In the genomic region with DNA sequence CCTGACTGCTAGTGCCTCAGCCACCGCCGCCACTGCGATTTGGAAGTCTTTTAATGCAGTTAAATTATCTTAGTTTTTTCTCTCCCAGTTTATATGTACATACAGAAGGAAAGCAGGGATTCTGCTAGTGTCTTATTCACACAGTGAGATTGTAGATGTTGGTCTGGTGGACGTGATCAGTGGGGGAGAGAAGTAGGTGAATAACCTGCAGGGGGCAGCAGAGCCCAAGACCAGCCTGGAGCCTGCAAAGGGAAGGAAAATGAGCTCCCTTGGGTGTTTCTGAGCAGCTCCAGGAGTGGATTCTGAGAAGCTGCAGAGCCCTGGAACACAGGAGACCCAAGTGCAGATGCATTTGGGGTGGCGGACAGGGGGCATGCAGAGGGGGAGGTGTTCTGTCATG, we compare ENCODE assay signal across 8 cellular contexts. TPM values are rescaled to one million over a fixed set of nuclear protein-coding genes. Genes with fewer than 3 reads are reported as not detected.
DNase-seq lines count a peak whose midpoint lies in the region; ATAC-seq and TF ChIP-seq lines count a peak whose summit lies in the region.

No MANE protein-coding gene starts in this region.

- ATAC-seq in foreskin keratinocyte (no peak), GM21529 (IDR thresholded peaks at IDR 0.05; ENCODE audit: unreplicated experiment) (no peak)

- peaks cover 24% of the 10 kb centered on the region for H3K9me3 Mint-ChIP-seq in activated T-helper 1 cell treated with anti-CD3 and anti-CD28 coated beads, Interleukin-12 subunit alpha, Interleukin-12 subunit beta, Interleukin-2, Interleukin-4 antibody, amounts not matched to agents 30 ng/mL and 10 ng/mL and 1 ng/mL, durations not matched to agents 14 hours and 24 hours and 36 hours

- peak overlapping the region; percentile 43 for H3K4me3 Mint-ChIP-seq in activated T-helper 1 cell treated with anti-CD3 and anti-CD28 coated beads, Interleukin-12 subunit alpha, Interleukin-12 subunit beta, Interleukin-2, Interleukin-4 antibody, amounts not matched to agents 30 ng/mL and 10 ng/mL and 1 ng/mL, durations not matched to agents 14 hours and 24 hours and 36 hours

- H3K27me3 ChIP-seq in foreskin keratinocyte, result no peaks in the 10 kb centered on the region
- no peaks in the 10 kb centered on the region for H3K27me3 ChIP-seq in ovary
- H3K27me3 ChIP-seq in thyroid gland, result no peaks in the 10 kb centered on the region

- peak overlapping the region; percentile 0 for H3K27ac Mint-ChIP-seq in activated T-helper 1 cell treated with anti-CD3 and anti-CD28 coated beads, Interleukin-12 subunit alpha, Interleukin-12 subunit beta, Interleukin-2, Interleukin-4 antibody, amounts not matched to agents 30 ng/mL and 10 ng/mL and 1 ng/mL, durations not matched to agents 14 hours and 24 hours and 36 hours

- no peak for TF ChIP-seq POLR2A in ovary (IDR thresholded peaks at IDR 0.05)
- no peak for TF ChIP-seq POLR2A in thyroid gland (IDR thresholded peaks at IDR 0.05)

- no peaks in the 10 kb centered on the region for H3K36me3 ChIP-seq in ovary
- no peaks in the 10 kb centered on the region for H3K36me3 ChIP-seq in thyroid gland

- intact Hi-C loops in activated T-helper 1 cell treated with anti-CD3 and anti-CD28 coated beads, Interleukin-12 subunit alpha, Interleukin-12 subunit beta, Interleukin-2, Interleukin-4 antibody, amounts not matched to agents 30 ng/mL and 10 ng/mL and 1 ng/mL, durations not matched to agents 14 hours and 24 hours and 36 hours (cut with micrococcal nuclease), result loop anchor here (5.0 kb wide), 1 partner anchor 201 kb away; a partner anchor contains a TSS
- intact Hi-C loops in ovary (cut with DNase I), result no loop called here
- intact Hi-C loops in thyroid gland (cut with DNase I), result no loop called here

- DNase-seq in NCI-H2081 (lab: John Stamatoyannopoulos, UW) (peak; percentile 22 to 23), NCI-H2081 treated with DMSO at 0.1 percent for 48 hours (lab: John Stamatoyannopoulos, UW) (no peak), OCI-M1 (lab: John Stamatoyannopoulos, UW) (peak; percentile 95), foreskin keratinocyte (peak in 1 of 2 donors; percentile 34), ovary (peak; percentile 38 to 68 (median 60)), thyroid gland (peak; percentile 61 to 67)
- peak; percentile 29 for DNase-seq in activated T-helper 1 cell treated with anti-CD3 and anti-CD28 coated beads, Interleukin-12 subunit alpha, Interleukin-12 subunit beta, Interleukin-2, Interleukin-4 antibody, amounts not matched to agents 30 ng/mL and 10 ng/mL and 1 ng/mL, durations not matched to agents 14 hours and 24 hours and 36 hours (ENCODE audit: low spot score)

- WGBS in ovary, 3 donors, result 59 to 69% (median 60%) methylated on average over 5 of the region's 5 CpGs
- 46% methylated on average over 5 of the region's 5 CpGs for WGBS in thyroid gland, 2 donors

- TF ChIP-seq EP300 in ovary (IDR thresholded peaks at IDR 0.05), result no peak

- no peaks in the 10 kb centered on the region for H3K4me1 Mint-ChIP-seq in activated T-helper 1 cell treated with anti-CD3 and anti-CD28 coated beads, Interleukin-12 subunit alpha, Interleukin-12 subunit beta, Interleukin-2, Interleukin-4 antibody, amounts not matched to agents 30 ng/mL and 10 ng/mL and 1 ng/mL, durations not matched to agents 14 hours and 24 hours and 36 hours (ENCODE audit: low read depth)

- H3K9me3 ChIP-seq in ovary (no peaks in the 10 kb centered on the region), thyroid gland (no peaks in the 10 kb centered on the region)

- no peak overlapping the region for H3K4me3 ChIP-seq in ovary
- no peak overlapping the region for H3K4me3 ChIP-seq in thyroid gland (replicated peaks in 1 of 3)

- H3K4me1 ChIP-seq in foreskin keratinocyte (no peaks in the 10 kb centered on the region), ovary (ENCODE audit: insufficient read depth) (peaks cover 3% of the 10 kb centered on the region), thyroid gland (peaks cover 0 to 9% of the 10 kb centered on the region in 2 donors)

- H3K27ac ChIP-seq in foreskin keratinocyte (no peak overlapping the region), ovary (no peak overlapping the region), thyroid gland (no peak overlapping the region)

- H3K27me3 Mint-ChIP-seq in activated T-helper 1 cell treated with anti-CD3 and anti-CD28 coated beads, Interleukin-12 subunit alpha, Interleukin-12 subunit beta, Interleukin-2, Interleukin-4 antibody, amounts not matched to agents 30 ng/mL and 10 ng/mL and 1 ng/mL, durations not matched to agents 14 hours and 24 hours and 36 hours (ENCODE audit: insufficient read depth), result no peaks in the 10 kb centered on the region

- TF ChIP-seq CTCF in foreskin keratinocyte (conservative IDR thresholded peaks at IDR 0.05), result peak; percentile 61
- TF ChIP-seq CTCF in ovary (IDR thresholded peaks at IDR 0.05), result peak in 2 of 3 donors; percentile 21 to 29
- peak in 5 of 6 experiments; percentile 21 to 64 (median 43) for TF ChIP-seq CTCF in thyroid gland (IDR thresholded peaks at IDR 0.05)

- H3K36me3 Mint-ChIP-seq in activated T-helper 1 cell treated with anti-CD3 and anti-CD28 coated beads, Interleukin-12 subunit alpha, Interleukin-12 subunit beta, Interleukin-2, Interleukin-4 antibody, amounts not matched to agents 30 ng/mL and 10 ng/mL and 1 ng/mL, durations not matched to agents 14 hours and 24 hours and 36 hours (ENCODE audit: low read depth), result peaks cover 10% of the 10 kb centered on the region

RNA-seq across cellular contexts. Expression of a gene that starts 26.3 kb away (rescaled TPM):
- 0.73 and 0.86 TPM in 2 replicates for total RNA-seq in activated T-helper 1 cell treated with anti-CD3 and anti-CD28 coated beads, Interleukin-12 subunit alpha, Interleukin-12 subunit beta, Interleukin-2, Interleukin-4 antibody, amounts not matched to agents 30 ng/mL and 10 ng/mL and 1 ng/mL, durations not matched to agents 14 hours and 24 hours and 36 hours
- total RNA-seq in foreskin keratinocyte (0.48 and 0.60 TPM in 2 replicates), ovary (10 to 100 TPM; 14.5 to 39.1 (median 16.8) TPM), thyroid gland (10 to 100 TPM; 16.4 to 25.6 (median 21.0) TPM)
- polyA plus RNA-seq in foreskin keratinocyte (0.07 and 0.20 TPM in 2 replicates), ovary (10 to 100 TPM in 1 of 2 donors, 1 to 10 TPM in 1; 8.7 to 17.9 TPM)

RNA-seq across cellular contexts. Expression of a gene that starts 38.0 kb away (rescaled TPM):
- 0.13 and 0.39 TPM in 2 replicates for total RNA-seq in activated T-helper 1 cell treated with anti-CD3 and anti-CD28 coated beads, Interleukin-12 subunit alpha, Interleukin-12 subunit beta, Interleukin-2, Interleukin-4 antibody, amounts not matched to agents 30 ng/mL and 10 ng/mL and 1 ng/mL, durations not matched to agents 14 hours and 24 hours and 36 hours
- total RNA-seq in foreskin keratinocyte (0.61 and 0.71 TPM in 2 replicates), ovary (under 1 TPM in 6 of 7 donors, not detected in 1; 0.17 to 0.62 (median 0.27) TPM), thyroid gland (under 1 TPM; 0.22 to 0.67 (median 0.33) TPM)
- polyA plus RNA-seq in foreskin keratinocyte (0.11 and 0.12 TPM in 2 replicates), ovary (under 1 TPM in 1 of 2 donors, not detected in 1; 0.08 TPM)

RNA-seq across cellular contexts. Expression of a gene that starts 49.3 kb away (rescaled TPM):
- 2.8 and 3.5 TPM in 2 replicates for total RNA-seq in activated T-helper 1 cell treated with anti-CD3 and anti-CD28 coated beads, Interleukin-12 subunit alpha, Interleukin-12 subunit beta, Interleukin-2, Interleukin-4 antibody, amounts not matched to agents 30 ng/mL and 10 ng/mL and 1 ng/mL, durations not matched to agents 14 hours and 24 hours and 36 hours
- 4.4 and 5.5 TPM in 2 replicates for total RNA-seq in foreskin keratinocyte
- 1.2 and 1.3 TPM in 2 replicates for polyA plus RNA-seq in foreskin keratinocyte
- total RNA-seq in ovary, result 1 to 10 TPM; 1.2 to 5.2 (median 3.2) TPM
- 1 to 10 TPM; 2.2 to 2.4 TPM for polyA plus RNA-seq in ovary
- total RNA-seq in thyroid gland, result 1 to 10 TPM; 5.2 to 7.5 (median 6.2) TPM

RNA-seq across cellular contexts. Expression of a gene that starts 55.3 kb away (rescaled TPM):
- total RNA-seq in activated T-helper 1 cell treated with anti-CD3 and anti-CD28 coated beads, Interleukin-12 subunit alpha, Interleukin-12 subunit beta, Interleukin-2, Interleukin-4 antibody, amounts not matched to agents 30 ng/mL and 10 ng/mL and 1 ng/mL, durations not matched to agents 14 hours and 24 hours and 36 hours, result 0.39 TPM in 1 of 2 replicates, not detected in the other
- total RNA-seq in foreskin keratinocyte (2.6 and 3.2 TPM in 2 replicates), ovary (10 to 100 TPM in 2 of 7 donors, 1 to 10 TPM in 5; 4.1 to 17.4 (median 6.8) TPM), thyroid gland (10 to 100 TPM in 3 of 4 donors, 1 to 10 TPM in 1; 8.9 to 21.8 (median 12.6) TPM)
- polyA plus RNA-seq in foreskin keratinocyte (1.4 and 1.7 TPM in 2 replicates), ovary (1 to 10 TPM; 4.5 to 4.6 TPM)
